In genomic region chr6:106085984-106086832, GRCh38 we compare ENCODE assay signal across 8 cellular contexts. TPM values are rescaled to one million over a fixed set of nuclear protein-coding genes. Genes with fewer than 3 reads are reported as not detected.
A peak's percentile ranks its signal among the peaks of the same experiment; 100 is the strongest.
DNase-seq lines count a peak whose midpoint lies in the region; ATAC-seq and TF ChIP-seq lines count a peak whose summit lies in the region.

PRDM1 (plus strand) TSS chr6:106086336; CDS start chr6:106086554, 218 bp downstream.

- peak; percentile 75 for ATAC-seq in Right ventricle myocardium superior (ENCODE audit: poor library complexity)

- peaks cover 34% of the 10 kb centered on the region for H3K79me2 ChIP-seq in SK-N-SH (ENCODE audit: insufficient read depth)

- H3K36me3 ChIP-seq in H7 (replicated peaks; ENCODE audit: control insufficient read depth, insufficient read depth, low read length) (no peaks in the 10 kb centered on the region), SK-N-SH (replicated peaks in 1 of 2; ENCODE audit: control insufficient read depth in 1 of 2, insufficient read depth in 2 of 2, low read length in 1 of 2) (no peaks in the 10 kb centered on the region)

- peak; percentile 99 for DNase-seq in GF-D8 (lab: John Stamatoyannopoulos, UW)
- DNase-seq in H7, result peak; percentile 84
- DNase-seq in LoVo (ENCODE audit: low spot score), result peak; percentile 94
- DNase-seq in SK-N-SH, result peak; percentile 69
- DNase-seq in activated naive CD4-positive, alpha-beta T cell treated with anti-CD3 and anti-CD28 coated beads, Interleukin-2, amount 10 ng/mL, durations not matched to agents 7 days and 5 days, result peak; percentile 88
- DNase-seq in Right ventricle myocardium superior, result peak; percentile 88
- DNase-seq in posterior cingulate gyrus, result peak; percentile 16 to 92 (median 40)
- peak; percentile 85 for DNase-seq in ureter (ENCODE audit: low spot score)

- H3K9me3 ChIP-seq in SK-N-SH, result no peaks in the 10 kb centered on the region

- peak within 1 kb of the TSS; percentile 81 for H3K27ac Mint-ChIP-seq in activated naive CD4-positive, alpha-beta T cell treated with anti-CD3 and anti-CD28 coated beads, Interleukin-2, amount 10 ng/mL, durations not matched to agents 7 days and 5 days

- H3K27ac ChIP-seq in SK-N-SH (ENCODE audit: low read depth in 2 of 2, low read length in 1 of 2), result peak within 1 kb of the TSS; percentile 19 to 71

- TF ChIP-seq RAD21 in SK-N-SH (IDR thresholded peaks at IDR 0.05; ENCODE audit: low read length), result peak; percentile 15; the same call in 1 of the 2 replicates

- intact Hi-C loops in Right ventricle myocardium superior (cut with DNase I) (loop anchor here (10.0 kb wide), 1 partner anchor 91 kb away; no protein-coding TSS in a partner anchor), posterior cingulate gyrus (cut with DNase I) (loop anchor here (5.0 kb wide), 1 partner anchor 94 kb away; no protein-coding TSS in a partner anchor)

- peak; percentile 35 for TF ChIP-seq CTCF in SK-N-SH (IDR thresholded peaks at IDR 0.05)

- TF ChIP-seq EP300 in SK-N-SH (IDR thresholded peaks at IDR 0.05; ENCODE audit: borderline replicate concordance in 1 of 2, low read depth in 1 of 2, low read length in 1 of 2), result no peak

- H3K27me3 Mint-ChIP-seq in activated naive CD4-positive, alpha-beta T cell treated with anti-CD3 and anti-CD28 coated beads, Interleukin-2, amount 10 ng/mL, durations not matched to agents 7 days and 5 days, result peaks cover 29% of the 10 kb centered on the region

- H4K20me1 ChIP-seq in SK-N-SH (ENCODE audit: insufficient read depth), result no peaks in the 10 kb centered on the region

- H3K4me1 Mint-ChIP-seq in activated naive CD4-positive, alpha-beta T cell treated with anti-CD3 and anti-CD28 coated beads, Interleukin-2, amount 10 ng/mL, durations not matched to agents 7 days and 5 days, result peaks cover 92% of the 10 kb centered on the region

- peaks cover 47% of the 10 kb centered on the region for H3F3A ChIP-seq in SK-N-SH (replicated peaks; ENCODE audit: insufficient read depth)

- CTCF ChIA-PET in SK-N-SH (lab: Yijun Ruan, JAX), result interaction anchor here (0.6 to 1.5 kb wide), 4 partner anchors 8 to 215 kb away, joined by 3 to 4 read pairs (median 4); no protein-coding TSS in a partner anchor
- CTCF ChIA-PET in activated naive CD4-positive, alpha-beta T cell treated with anti-CD3 and anti-CD28 coated beads, Interleukin-2, amount 10 ng/mL, durations not matched to agents 7 days and 5 days (lab: Charles Lee), result interaction anchor here (0.7 to 2.8 kb wide), 15 partner anchors 10 to 655 kb away, joined by 3 to 11 read pairs (median 3); no protein-coding TSS in a partner anchor

- peak within 1 kb of the TSS; percentile 60; the same call in 1 of the 2 replicates for H3K9ac ChIP-seq in SK-N-SH

- no peaks in the 10 kb centered on the region for H3K9me2 ChIP-seq in SK-N-SH

- POLR2A ChIA-PET in SK-N-SH (lab: Yijun Ruan, JAX), result no interaction called here

- H3K4me1 ChIP-seq in SK-N-SH (ENCODE audit: control insufficient read depth in 1 of 2, insufficient read depth in 2 of 2, low read depth in 1 of 2, low read length in 1 of 2), result peaks cover 5 to 35% of the 10 kb centered on the region in 2 experiments

- 4% methylated on average over 36 of the region's 44 CpGs for WGBS in SK-N-SH (ENCODE audit: low lambda C conversion rate)

- peaks cover 15% of the 10 kb centered on the region for H3K27me3 ChIP-seq in H7 (ENCODE audit: control insufficient read depth, insufficient read depth, low read length)
- no peaks in the 10 kb centered on the region for H3K27me3 ChIP-seq in SK-N-SH (ENCODE audit: insufficient read depth)

- H2AFZ ChIP-seq in SK-N-SH (ENCODE audit: low read depth), result peak within 1 kb of the TSS; percentile 83

- H3K9me3 Mint-ChIP-seq in activated naive CD4-positive, alpha-beta T cell treated with anti-CD3 and anti-CD28 coated beads, Interleukin-2, amount 10 ng/mL, durations not matched to agents 7 days and 5 days, result no peaks in the 10 kb centered on the region

- H3K4me3 ChIP-seq in H7 (ENCODE audit: insufficient read depth, low read depth, low read length) (peak within 1 kb of the TSS; percentile 45), SK-N-SH (ENCODE audit: low read depth in 2 of 2, low read length in 1 of 2) (peak within 1 kb of the TSS; percentile 72 to 74)

- H3K4me2 ChIP-seq in SK-N-SH, result peak within 1 kb of the TSS; percentile 85

- peak within 1 kb of the TSS; percentile 84 for H3K4me3 Mint-ChIP-seq in activated naive CD4-positive, alpha-beta T cell treated with anti-CD3 and anti-CD28 coated beads, Interleukin-2, amount 10 ng/mL, durations not matched to agents 7 days and 5 days

- H3K36me3 Mint-ChIP-seq in activated naive CD4-positive, alpha-beta T cell treated with anti-CD3 and anti-CD28 coated beads, Interleukin-2, amount 10 ng/mL, durations not matched to agents 7 days and 5 days, result peaks cover 43% of the 10 kb centered on the region

TF ChIP-seq in SK-N-SH, 30 proteins besides CTCF, POLR2A, EP300 and RAD21:
- peak; percentile 20; the same call in 1 of the 2 replicates for TF ChIP-seq MXI1 (IDR thresholded peaks at IDR 0.05; ENCODE audit: low read depth, low read length)
- peak; percentile 18 for TF ChIP-seq CHD2 (IDR thresholded peaks at IDR 0.05; ENCODE audit: low read length, partially characterized antibody)
- TF ChIP-seq, protein P1, sequence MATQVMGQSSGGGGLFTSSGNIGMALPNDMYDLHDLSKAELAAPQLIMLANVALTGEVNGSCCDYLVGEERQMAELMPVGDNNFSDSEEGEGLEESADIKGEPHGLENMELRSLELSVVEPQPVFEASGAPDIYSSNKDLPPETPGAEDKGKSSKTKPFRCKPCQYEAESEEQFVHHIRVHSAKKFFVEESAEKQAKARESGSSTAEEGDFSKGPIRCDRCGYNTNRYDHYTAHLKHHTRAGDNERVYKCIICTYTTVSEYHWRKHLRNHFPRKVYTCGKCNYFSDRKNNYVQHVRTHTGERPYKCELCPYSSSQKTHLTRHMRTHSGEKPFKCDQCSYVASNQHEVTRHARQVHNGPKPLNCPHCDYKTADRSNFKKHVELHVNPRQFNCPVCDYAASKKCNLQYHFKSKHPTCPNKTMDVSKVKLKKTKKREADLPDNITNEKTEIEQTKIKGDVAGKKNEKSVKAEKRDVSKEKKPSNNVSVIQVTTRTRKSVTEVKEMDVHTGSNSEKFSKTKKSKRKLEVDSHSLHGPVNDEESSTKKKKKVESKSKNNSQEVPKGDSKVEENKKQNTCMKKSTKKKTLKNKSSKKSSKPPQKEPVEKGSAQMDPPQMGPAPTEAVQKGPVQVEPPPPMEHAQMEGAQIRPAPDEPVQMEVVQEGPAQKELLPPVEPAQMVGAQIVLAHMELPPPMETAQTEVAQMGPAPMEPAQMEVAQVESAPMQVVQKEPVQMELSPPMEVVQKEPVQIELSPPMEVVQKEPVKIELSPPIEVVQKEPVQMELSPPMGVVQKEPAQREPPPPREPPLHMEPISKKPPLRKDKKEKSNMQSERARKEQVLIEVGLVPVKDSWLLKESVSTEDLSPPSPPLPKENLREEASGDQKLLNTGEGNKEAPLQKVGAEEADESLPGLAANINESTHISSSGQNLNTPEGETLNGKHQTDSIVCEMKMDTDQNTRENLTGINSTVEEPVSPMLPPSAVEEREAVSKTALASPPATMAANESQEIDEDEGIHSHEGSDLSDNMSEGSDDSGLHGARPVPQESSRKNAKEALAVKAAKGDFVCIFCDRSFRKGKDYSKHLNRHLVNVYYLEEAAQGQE (IDR thresholded peaks at IDR 0.05; ENCODE audit: low read depth, low read length), result no peak
- no peak for TF ChIP-seq TEAD4 (IDR thresholded peaks at IDR 0.05; ENCODE audit: borderline replicate concordance, insufficient read depth)
- TF ChIP-seq TCF12 (IDR thresholded peaks at IDR 0.05), result 0 out of 2 replicates have a peak, but pooled peaks have one; percentile 39
- TF ChIP-seq SIN3A (IDR thresholded peaks at IDR 0.05; ENCODE audit: borderline replicate concordance, low read depth, low read length), result peak; percentile 47; the same call in 1 of the 2 replicates
- peak; percentile 14; the same call in 1 of the 2 replicates for TF ChIP-seq SMC3 (IDR thresholded peaks at IDR 0.05; ENCODE audit: low read depth, low read length)
- peak; percentile 29; the same call in 1 of the 2 replicates for TF ChIP-seq TAF1 (IDR thresholded peaks at IDR 0.05; ENCODE audit: borderline replicate concordance, low read depth, low read length)
- TF ChIP-seq FOXJ3 (CRISPR knock-in tag; IDR thresholded peaks at IDR 0.05), result no peak

RNA-seq across cellular contexts. Expression of gene PRDM1, which starts in this region (rescaled TPM):
- 1.7 and 2.4 TPM in 2 replicates for total RNA-seq in H7 (2014; rRNA removed; shearing (Covaris generic))
- polyA plus RNA-seq in SK-N-SH (2012; rRNA removed), result 2.3 and 4.0 TPM in 2 replicates
- 2.6 and 3.0 TPM in 2 replicates for polyA plus RNA-seq in SK-N-SH (2012; cell fraction: cytosol; rRNA removed)
- polyA plus RNA-seq in SK-N-SH (2012; cell fraction: nucleus; rRNA removed), result 6.7 and 8.0 TPM in 2 replicates
- total RNA-seq in Right ventricle myocardium superior (1.1 TPM), ureter (18.2 TPM)

Comparison
In these comparisons a context has a peak if more than half of its experiments do, and no peak if none do; other contexts are left out.
1. Peak in every context shown above with its lines: DNase-seq, ATAC-seq, H3K4me3 ChIP-seq and H3K27ac ChIP-seq.
2. DNase-seq: peak in every context shown above with its lines; median percentile 99 in GF-D8; 94 in LoVo; 88 in activated naive CD4-positive, alpha-beta T cell treated with anti-CD3 and anti-CD28 coated beads, Interleukin-2, amount 10 ng/mL, durations not matched to agents 7 days and 5 days; 88 in Right ventricle myocardium superior; 85 in ureter; 84 in H7; 69 in SK-N-SH; 40 in posterior cingulate gyrus.